Comparison of ENCODE assay signal across 26 cellular contexts in genomic region chr6:30077218-30077617, GRCh38. TPM values are rescaled to one million over a fixed set of nuclear protein-coding genes. Genes with fewer than 3 reads are reported as not detected.
"Had no signal": no experiment of that assay in that cellular context is flagged by ENCODE, and none has a peak within 500 bp of the region (broad histone marks: within the 10 kb centered on the region; RNA-seq: fewer than 3 reads in every experiment).

No MANE protein-coding gene starts in this region.

- H3K4me2 ChIP-seq: smooth muscle cell had no signal

- ATAC-seq: heart left ventricle; natural killer cell treated with Interleukin-12 subunit alpha and Interleukin-12 subunit beta and Interleukin-15 and Interleukin-18, amount 100 ng/mL, for 72 hours; stimulated activated memory B cell treated with anti-CD40 and anti-IgM and Interleukin-4, amounts not matched to agents 10 μg/mL and 1 μg/mL and 100 μg/mL, for 72 hours had no signal

- H3K9me3 ChIP-seq: heart left ventricle, sigmoid colon, stomach, suprapubic skin, uterus had no signal

- H3K4me3 Mint-ChIP-seq: activated naive CD4-positive, alpha-beta T cell treated with anti-CD3 and anti-CD28 coated beads for 36 hours; endodermal cell; natural killer cell treated with Interleukin-12 subunit alpha and Interleukin-12 subunit beta and Interleukin-15 and Interleukin-18, amount 100 ng/mL, for 72 hours; stimulated activated memory B cell treated with anti-CD40 and anti-IgM and Interleukin-4, amounts not matched to agents 10 μg/mL and 1 μg/mL and 100 μg/mL, for 72 hours had no signal

- H3K9me3 Mint-ChIP-seq: activated naive CD4-positive, alpha-beta T cell treated with anti-CD3 and anti-CD28 coated beads for 36 hours; endodermal cell; natural killer cell treated with Interleukin-12 subunit alpha and Interleukin-12 subunit beta and Interleukin-15 and Interleukin-18, amount 100 ng/mL, for 72 hours; stimulated activated memory B cell treated with anti-CD40 and anti-IgM and Interleukin-4, amounts not matched to agents 10 μg/mL and 1 μg/mL and 100 μg/mL, for 72 hours had no signal

- H3K4me3 ChIP-seq: coronary artery, heart left ventricle, sigmoid colon, smooth muscle cell, stomach, suprapubic skin, tibial nerve, uterus had no signal

- DNase-seq: activated CD4-positive, alpha-beta T cell treated with anti-CD3 and anti-CD28 coated beads for 1 hour; activated CD8-positive, alpha-beta memory T cell treated with anti-CD3 and anti-CD28 coated beads, Interleukin-2, amount 50 U/mL, for 48 hours; activated effector memory CD4-positive, alpha-beta T cell treated with Interleukin-2 at 50 U/mL for 16 hours; activated naive CD4-positive, alpha-beta T cell treated with anti-CD3 and anti-CD28 coated beads for 36 hours; activated T-cell treated with anti-CD3 and anti-CD28 coated beads, Interleukin-2, amount 50 U/mL, for 48 hours; cerebellar nuclear complex; endodermal cell; heart left ventricle; midbrain; retina; sigmoid colon; stimulated activated CD4-positive, alpha-beta T cell treated with anti-CD3 and anti-CD28 coated beads, Interleukin-15, amount 100 ng/mL, for 24 hours; stomach; uterus; WERI-Rb-1 had no signal

- H3K27ac ChIP-seq: coronary artery, heart left ventricle, sigmoid colon, suprapubic skin, tibial nerve, uterus, WERI-Rb-1 had no signal

- H3K36me3 ChIP-seq: heart left ventricle, sigmoid colon, stomach, suprapubic skin, tibial nerve, uterus, WERI-Rb-1 had no signal

- H3K27ac Mint-ChIP-seq: activated naive CD4-positive, alpha-beta T cell treated with anti-CD3 and anti-CD28 coated beads for 36 hours; endodermal cell; natural killer cell treated with Interleukin-12 subunit alpha and Interleukin-12 subunit beta and Interleukin-15 and Interleukin-18, amount 100 ng/mL, for 72 hours; progenitor cell of endocrine pancreas; stimulated activated memory B cell treated with anti-CD40 and anti-IgM and Interleukin-4, amounts not matched to agents 10 μg/mL and 1 μg/mL and 100 μg/mL, for 72 hours had no signal

- H3K36me3 Mint-ChIP-seq: natural killer cell treated with Interleukin-12 subunit alpha and Interleukin-12 subunit beta and Interleukin-15 and Interleukin-18, amount 100 ng/mL, for 72 hours had no signal

RNA-seq across cellular contexts. Expression of gene RNF39, which starts 1.6 kb away (rescaled TPM):
- total RNA-seq: activated naive CD4-positive, alpha-beta T cell treated with anti-CD3 and anti-CD28 coated beads for 36 hours; fibroblast of villous mesenchyme; liver; natural killer cell treated with Interleukin-12 subunit alpha and Interleukin-12 subunit beta and Interleukin-15 and Interleukin-18, amount 100 ng/mL, for 72 hours; osteocyte; progenitor cell of endocrine pancreas; sigmoid colon; T-helper 2 cell treated with Interferon-gamma antibody and Interleukin-4, amounts not matched to agents 100 ng/mL and 5 ng/mL, for 36 hours had no signal
- polyA plus RNA-seq: heart left ventricle had no signal

RNA-seq across cellular contexts. Expression of gene TRIM31, which starts 35.7 kb away (rescaled TPM):
- total RNA-seq: endodermal cell; fibroblast of villous mesenchyme; heart left ventricle; natural killer cell treated with Interleukin-12 subunit alpha and Interleukin-12 subunit beta and Interleukin-15 and Interleukin-18, amount 100 ng/mL, for 72 hours; osteocyte; progenitor cell of endocrine pancreas; T-helper 2 cell treated with Interferon-gamma antibody and Interleukin-4, amounts not matched to agents 100 ng/mL and 5 ng/mL, for 36 hours; tibial nerve; uterus had no signal
- polyA plus RNA-seq: heart left ventricle, smooth muscle cell had no signal

RNA-seq across cellular contexts. Expression of gene TRIM40, which starts 58.7 kb away (rescaled TPM):
- total RNA-seq: activated naive CD4-positive, alpha-beta T cell treated with anti-CD3 and anti-CD28 coated beads for 36 hours; endodermal cell; fibroblast of villous mesenchyme; heart left ventricle; natural killer cell treated with Interleukin-12 subunit alpha and Interleukin-12 subunit beta and Interleukin-15 and Interleukin-18, amount 100 ng/mL, for 72 hours; osteocyte; progenitor cell of endocrine pancreas; sigmoid colon; smooth muscle cell; stomach; suprapubic skin; T-helper 2 cell treated with Interferon-gamma antibody and Interleukin-4, amounts not matched to agents 100 ng/mL and 5 ng/mL, for 36 hours; tibial nerve; uterus had no signal
- polyA plus RNA-seq: heart left ventricle, liver, smooth muscle cell, stomach had no signal
